In the genomic region with DNA sequence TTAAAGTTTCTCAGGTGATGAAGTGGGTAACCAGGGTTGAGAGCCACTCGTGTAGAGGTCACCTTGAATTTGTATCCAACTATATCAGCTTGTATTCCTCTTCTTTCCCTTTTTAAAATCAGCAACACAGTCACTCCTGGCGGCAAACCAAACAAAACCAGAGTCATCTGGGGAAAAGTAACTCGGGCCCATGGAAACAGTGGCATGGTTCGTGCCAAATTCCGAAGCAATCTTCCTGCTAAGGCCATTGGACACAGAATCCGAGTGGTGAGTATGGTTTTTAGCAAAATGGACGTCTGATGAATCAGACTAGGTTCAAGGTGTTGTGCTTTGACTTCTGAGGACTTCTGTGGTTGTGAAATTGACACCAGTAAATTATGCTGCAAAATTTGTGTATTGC, we compare ENCODE assay signal across 11 cellular contexts. TPM values are rescaled to one million over a fixed set of nuclear protein-coding genes. Genes with fewer than 3 reads are reported as not detected.
DNase-seq lines count a peak whose midpoint lies in the region; ATAC-seq and TF ChIP-seq lines count a peak whose summit lies in the region.
"Had no signal": no experiment of that assay in that cellular context is flagged by ENCODE, and none has a peak within 500 bp of the region (broad histone marks: within the 10 kb centered on the region; RNA-seq: fewer than 3 reads in every experiment).

No MANE protein-coding gene starts in this region.

- no peaks in the 10 kb centered on the region for H3K27me3 Mint-ChIP-seq in activated CD4-positive, alpha-beta T cell treated with anti-CD3 and anti-CD28 coated beads, Interleukin-2, amount 10 ng/mL, durations not matched to agents 24 days and 14 days

- H3K4me3 ChIP-seq in PC-9: no peak overlapping the region
- H3K4me3 ChIP-seq in osteoblast (ENCODE audit: insufficient read depth, low read length): peak overlapping the region; percentile 9
- H3K4me3 ChIP-seq in HAP-1: no peak overlapping the region
- no peak overlapping the region for H3K4me3 ChIP-seq in uterus
- H3K4me3 ChIP-seq: left lung had no signal

- H3K9me3 Mint-ChIP-seq in activated CD4-positive, alpha-beta T cell treated with anti-CD3 and anti-CD28 coated beads, Interleukin-2, amount 10 ng/mL, durations not matched to agents 24 days and 14 days: no peaks in the 10 kb centered on the region

- TF ChIP-seq CTCF in PC-9 (conservative IDR thresholded peaks at IDR 0.05) (no peak), osteoblast (IDR thresholded peaks at IDR 0.05; ENCODE audit: extremely low read depth, low read depth, low read length) (no peak), uterus (IDR thresholded peaks at IDR 0.05) (no peak)

- no peaks in the 10 kb centered on the region for H3K27me3 ChIP-seq in PC-9 (ENCODE audit: insufficient read depth, low read depth)
- no peaks in the 10 kb centered on the region for H3K27me3 ChIP-seq in osteoblast (ENCODE audit: insufficient read depth, low read length)
- no peaks in the 10 kb centered on the region for H3K27me3 ChIP-seq in HAP-1 (ENCODE audit: low read depth)
- H3K27me3 ChIP-seq in uterus: no peaks in the 10 kb centered on the region
- H3K27me3 ChIP-seq: brain microvascular endothelial cell, left lung had no signal

- peaks cover 71% of the 10 kb centered on the region for H3K4me1 ChIP-seq in PC-9 (replicated peaks; ENCODE audit: insufficient read depth)
- peaks cover 62% of the 10 kb centered on the region for H3K4me1 ChIP-seq in osteoblast (ENCODE audit: insufficient read depth, low read length)
- H3K4me1 ChIP-seq in HAP-1: peaks cover 29% of the 10 kb centered on the region
- H3K4me1 ChIP-seq in uterus: peaks cover 7 to 15% of the 10 kb centered on the region in 2 donors

- no peak for TF ChIP-seq POLR2A in uterus (IDR thresholded peaks at IDR 0.05)

- peaks cover 49% of the 10 kb centered on the region for H3K4me1 Mint-ChIP-seq in activated CD4-positive, alpha-beta T cell treated with anti-CD3 and anti-CD28 coated beads, Interleukin-2, amount 10 ng/mL, durations not matched to agents 24 days and 14 days

- CTCF ChIA-PET in PC-9 (lab: Charles Lee): no interaction called here

- peak overlapping the region; percentile 68 for H3K4me3 Mint-ChIP-seq in activated CD4-positive, alpha-beta T cell treated with anti-CD3 and anti-CD28 coated beads, Interleukin-2, amount 10 ng/mL, durations not matched to agents 24 days and 14 days

- no TSS peak for BruUV-seq in PC-9 (replicated peaks; lab: Mats Ljungman, UMichigan)

- POLR2A ChIA-PET in PC-9 (lab: Charles Lee; ENCODE audit: unreplicated experiment): interaction anchor here (0.6 to 1.1 kb wide), 2 partner anchors 18 to 126 kb away, joined by 4 read pairs; no protein-coding TSS in a partner anchor

- ATAC-seq in HG03039 (IDR thresholded peaks at IDR 0.05; ENCODE audit: unreplicated experiment): no peak
- ATAC-seq: left lung had no signal

- peaks cover 96% of the 10 kb centered on the region for H3F3A ChIP-seq in PC-9 (ENCODE audit: insufficient read depth, low read depth)

- peaks cover 63% of the 10 kb centered on the region for H4K20me1 ChIP-seq in PC-9 (ENCODE audit: insufficient read depth)
- peaks cover 48% of the 10 kb centered on the region for H4K20me1 ChIP-seq in osteoblast (ENCODE audit: insufficient read depth, low read length)

- H3K27ac ChIP-seq in PC-9 (peak overlapping the region; percentile 88), osteoblast (ENCODE audit: low read depth, low read length) (peak overlapping the region; percentile 64), uterus (no peak overlapping the region)
- H3K27ac ChIP-seq: brain microvascular endothelial cell, left lung had no signal

- peaks cover 56% of the 10 kb centered on the region for H3K79me2 ChIP-seq in PC-9 (ENCODE audit: low read depth)
- peaks cover 49% of the 10 kb centered on the region for H3K79me2 ChIP-seq in osteoblast (ENCODE audit: insufficient read depth, low read length)

- DNase-seq in activated CD4-positive, alpha-beta T cell treated with anti-CD3 and anti-CD28 coated beads, Interleukin-2, amount 10 ng/mL, durations not matched to agents 24 days and 14 days: no peak
- DNase-seq in activated CD4-positive, alpha-beta T cell treated with anti-CD3 and anti-CD28 coated beads, Interleukin-2, amount 50 U/mL, for 1 hour: no peak
- no peak for DNase-seq in PC-9
- peak; percentile 73 to 87 for DNase-seq in dermis microvascular lymphatic vessel endothelial cell (ENCODE audit: low read depth in 2 of 2)
- peak; percentile 69 for DNase-seq in osteoblast (ENCODE audit: insufficient read length, low spot score, missing footprints)
- DNase-seq in HAP-1 (ENCODE audit: low spot score in 2 of 2): no peak
- no peak for DNase-seq in uterus
- DNase-seq: brain microvascular endothelial cell, left lung, NCI-H2029 had no signal

- peak overlapping the region; percentile 86 for H3K4me2 ChIP-seq in PC-9
- peak overlapping the region; percentile 53 for H3K4me2 ChIP-seq in osteoblast (ENCODE audit: insufficient read depth, low read length)

- H3K9me3 ChIP-seq in PC-9 (ENCODE audit: insufficient read depth, low read depth) (no peaks in the 10 kb centered on the region), osteoblast (ENCODE audit: low read depth, low read length) (no peaks in the 10 kb centered on the region), HAP-1 (no peaks in the 10 kb centered on the region), uterus (no peaks in the 10 kb centered on the region)
- H3K9me3 ChIP-seq: left lung had no signal

- H3K36me3 ChIP-seq in PC-9 (ENCODE audit: low read depth): peaks cover 63% of the 10 kb centered on the region
- H3K36me3 ChIP-seq in osteoblast (ENCODE audit: insufficient read depth, low read length): peaks cover 58% of the 10 kb centered on the region
- peaks cover 64% of the 10 kb centered on the region for H3K36me3 ChIP-seq in HAP-1 (replicated peaks)
- H3K36me3 ChIP-seq in uterus: no peaks in the 10 kb centered on the region

- intact Hi-C loops in activated CD4-positive, alpha-beta T cell treated with anti-CD3 and anti-CD28 coated beads, Interleukin-2, amount 10 ng/mL, durations not matched to agents 24 days and 14 days (cut with micrococcal nuclease): loop anchor here (10.0 kb wide), 1 partner anchor 219 kb away; the partner anchor contains the start of gene RUBCN
- intact Hi-C loops in PC-9 (cut with micrococcal nuclease; ENCODE audit: unreplicated experiment) (no loop called here), uterus (cut with DNase I; ENCODE audit: low total_unique reads) (no loop called here)

- H3K9me2 ChIP-seq in PC-9 (ENCODE audit: insufficient read depth): no peaks in the 10 kb centered on the region

- H2AFZ ChIP-seq in PC-9 (no peak overlapping the region), osteoblast (ENCODE audit: low read length) (no peak overlapping the region)

- peaks cover 73% of the 10 kb centered on the region for H3K36me3 Mint-ChIP-seq in activated CD4-positive, alpha-beta T cell treated with anti-CD3 and anti-CD28 coated beads, Interleukin-2, amount 10 ng/mL, durations not matched to agents 24 days and 14 days (ENCODE audit: low read depth)

- H3K27ac Mint-ChIP-seq in activated CD4-positive, alpha-beta T cell treated with anti-CD3 and anti-CD28 coated beads, Interleukin-2, amount 10 ng/mL, durations not matched to agents 24 days and 14 days: peak overlapping the region; percentile 51

- in situ Hi-C loops in HAP-1 (cut with MboI; ENCODE audit: low sequenced_read_pairs): no loop called here

RNA-seq across cellular contexts. Expression of gene RPL35A, which starts 3.9 kb away (rescaled TPM):
- total RNA-seq in activated CD4-positive, alpha-beta T cell treated with anti-CD3 and anti-CD28 coated beads, Interleukin-2, amount 10 ng/mL, durations not matched to agents 24 days and 14 days: 1,350 and 1,372 TPM in 2 replicates
- 1,816 and 1,880 TPM in 2 replicates for total RNA-seq in PC-9 (2021)
- total RNA-seq in dermis microvascular lymphatic vessel endothelial cell: 488 and 641 TPM in 2 replicates
- total RNA-seq in osteoblast: 373 and 450 TPM in 2 replicates
- 1,000 to 10,000 TPM in 3 of 4 donors, 100 to 1,000 TPM in 1; 632 to 3,558 (median 1,624) TPM for total RNA-seq in uterus

RNA-seq across cellular contexts. Expression of gene LMLN, which starts 6.1 kb away (rescaled TPM):
- 5.5 and 5.9 TPM in 2 replicates for total RNA-seq in activated CD4-positive, alpha-beta T cell treated with anti-CD3 and anti-CD28 coated beads, Interleukin-2, amount 10 ng/mL, durations not matched to agents 24 days and 14 days
- total RNA-seq in PC-9 (2021) (19.8 and 21.1 TPM in 2 replicates), dermis microvascular lymphatic vessel endothelial cell (3.3 and 3.7 TPM in 2 replicates), osteoblast (13.0 and 16.3 TPM in 2 replicates), uterus (10 to 100 TPM in 1 of 4 donors, 1 to 10 TPM in 2, under 1 TPM in 1; 0.77 to 11.3 (median 6.8) TPM)

Comparison
In these comparisons a context has a peak if more than half of its experiments do, and no peak if none do; other contexts are left out.
1. DNase-seq: peak in dermis microvascular lymphatic vessel endothelial cell (2 of 2) and osteoblast (single experiment); none in activated CD4-positive, alpha-beta T cell treated with anti-CD3 and anti-CD28 coated beads, Interleukin-2, amount 10 ng/mL, durations not matched to agents 24 days and 14 days (single experiment), activated CD4-positive, alpha-beta T cell treated with anti-CD3 and anti-CD28 coated beads, Interleukin-2, amount 50 U/mL, for 1 hour (single experiment), PC-9 (0 of 2), HAP-1 (0 of 2) and uterus (0 of 2).
2. H3K27ac ChIP-seq: peak in PC-9 (single experiment) and osteoblast (single experiment); none in uterus (0 of 2).